ENCODE assay signal across 9 cellular contexts in the genomic region with DNA sequence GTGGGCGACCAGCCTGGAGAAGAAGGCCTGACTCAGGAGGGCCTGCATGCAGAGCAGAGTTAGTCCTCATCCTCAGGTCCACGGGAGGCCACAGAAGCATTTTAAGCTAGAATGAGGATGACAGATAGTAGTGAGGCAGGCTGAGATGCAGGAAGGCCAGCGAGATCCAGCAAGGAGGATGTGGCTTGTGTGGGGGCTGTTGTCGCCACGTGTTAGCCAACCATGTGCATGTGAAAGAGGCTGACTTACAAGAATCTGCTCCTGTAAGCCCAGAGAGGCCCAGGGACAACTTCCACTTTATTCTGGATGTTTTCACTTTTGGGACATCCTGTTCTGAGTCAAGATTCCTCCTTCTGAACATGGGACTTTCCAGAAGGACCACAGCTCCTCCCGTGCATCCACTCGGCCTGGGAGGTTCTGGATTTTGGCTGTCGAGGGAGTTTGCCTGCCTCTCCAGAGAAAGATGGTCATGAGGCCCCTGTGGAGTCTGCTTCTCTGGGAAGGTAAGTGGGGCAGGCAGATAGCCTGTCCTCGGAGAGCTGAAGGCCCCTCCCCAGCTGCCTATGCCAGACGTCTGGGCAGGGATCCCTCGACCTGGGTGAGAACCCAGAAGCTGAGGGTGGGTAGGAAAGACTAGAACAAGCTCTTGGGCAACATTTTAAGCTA. TPM values are rescaled to one million over a fixed set of nuclear protein-coding genes. Genes with fewer than 3 reads are reported as not detected.
DNase-seq lines count a peak whose midpoint lies in the region; ATAC-seq and TF ChIP-seq lines count a peak whose summit lies in the region.
"Had no signal": no experiment of that assay in that cellular context is flagged by ENCODE, and none has a peak within 500 bp of the region (broad histone marks: within the 10 kb centered on the region; RNA-seq: fewer than 3 reads in every experiment).

SLAMF8 (plus strand) TSS at position 438 of the 666 bp plus-strand sequence; CDS start at position 464, 26 bp downstream.

- peaks cover 0 to 5% of the 10 kb centered on the region in 2 donors for H3K9me3 Mint-ChIP-seq in activated naive CD4-positive, alpha-beta T cell treated with anti-CD3 and anti-CD28 coated beads, Interleukin-2, amount 50 U/mL, for 72 hours

- DNase-seq in CMK (ENCODE audit: low read depth) (peak; percentile 60), MV-4-11 (lab: John Stamatoyannopoulos, UW) (peak; percentile 85), omental fat pad (ENCODE audit: low spot score) (no peak), COLO829 (ENCODE audit: low spot score) (no peak), OCI-M2 (lab: John Stamatoyannopoulos, UW; ENCODE audit: unreplicated experiment) (no peak)
- DNase-seq in activated naive CD4-positive, alpha-beta T cell treated with anti-CD3 and anti-CD28 coated beads, Interleukin-2, amount 50 U/mL, for 72 hours (ENCODE audit: low spot score in 2 of 2) = peak in 1 of 2 donors; percentile 67

- peak within 1 kb of the TSS; percentile 77 to 87 for H3K27ac Mint-ChIP-seq in activated naive CD4-positive, alpha-beta T cell treated with anti-CD3 and anti-CD28 coated beads, Interleukin-2, amount 50 U/mL, for 72 hours

- peaks cover 0 to 16% of the 10 kb centered on the region in 2 donors for H3K36me3 Mint-ChIP-seq in activated naive CD4-positive, alpha-beta T cell treated with anti-CD3 and anti-CD28 coated beads, Interleukin-2, amount 50 U/mL, for 72 hours

- no peak for TF ChIP-seq CTCF in omental fat pad (IDR thresholded peaks at IDR 0.05)

- ATAC-seq in activated naive CD4-positive, alpha-beta T cell treated with anti-CD3 and anti-CD28 coated beads, Interleukin-2, amount 50 U/mL, for 72 hours = peak; percentile 71 to 86
- ATAC-seq in omental fat pad (ENCODE audit: low FRiP score) = peak; percentile 6
- ATAC-seq in GM21528 (IDR thresholded peaks at IDR 0.05; ENCODE audit: low FRiP score, unreplicated experiment) = no peak
- no peak for ATAC-seq in GM19463 (IDR thresholded peaks at IDR 0.05; ENCODE audit: unreplicated experiment)

RNA-seq across cellular contexts. Expression of gene SLAMF8, which starts in this region (rescaled TPM):
- under 1 TPM in 1 of 2 donors, not detected in 1; 0.21 TPM for total RNA-seq in activated naive CD4-positive, alpha-beta T cell treated with anti-CD3 and anti-CD28 coated beads, Interleukin-2, amount 50 U/mL, for 72 hours
- total RNA-seq in omental fat pad = 10 to 100 TPM in 2 of 4 donors, 1 to 10 TPM in 2; 8.9 to 36.0 (median 11.2) TPM
- total RNA-seq: lung microvascular endothelial cell had no signal

Comparison
In these comparisons a context has a peak if more than half of its experiments do, and no peak if none do; other contexts are left out.
1. RNA of gene SLAMF8 (total RNA-seq): 8.9 to 36.0 TPM in omental fat pad; 0.21 TPM in activated naive CD4-positive, alpha-beta T cell treated with anti-CD3 and anti-CD28 coated beads, Interleukin-2, amount 50 U/mL, for 72 hours; every median in the first group is over 4 times any median in the second.
2. Peak in ATAC-seq in activated naive CD4-positive, alpha-beta T cell treated with anti-CD3 and anti-CD28 coated beads, Interleukin-2, amount 50 U/mL, for 72 hours; RNA of the gene not detected or under 1 TPM.
3. DNase-seq: peak in CMK (single experiment) and MV-4-11 (single experiment); none in omental fat pad (single experiment), COLO829 (single experiment) and OCI-M2 (single experiment).